In the genomic region with DNA sequence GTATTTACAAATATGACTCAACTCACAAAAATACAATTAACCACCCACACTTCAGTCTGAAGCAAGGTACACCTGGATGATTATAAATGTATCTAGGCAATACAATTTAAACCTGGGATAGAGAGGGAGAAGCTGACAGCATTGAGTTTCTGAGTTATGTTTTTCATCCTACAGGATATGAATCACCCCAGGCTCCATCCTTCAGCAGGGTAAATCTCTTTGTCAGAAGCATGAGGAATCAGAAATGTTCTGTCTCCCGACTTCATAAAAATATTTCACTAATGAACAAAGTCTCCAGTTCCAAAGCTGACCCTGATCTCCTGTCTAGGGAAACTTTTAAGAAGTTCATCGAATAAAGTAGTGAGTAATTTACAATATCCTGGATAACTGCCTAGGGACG, we compare ENCODE assay signal across 13 cellular contexts. TPM values are rescaled to one million over a fixed set of nuclear protein-coding genes. Genes with fewer than 3 reads are reported as not detected.
DNase-seq lines count a peak whose midpoint lies in the region; ATAC-seq and TF ChIP-seq lines count a peak whose summit lies in the region.
"Had no signal": no experiment of that assay in that cellular context is flagged by ENCODE, and none has a peak within 500 bp of the region (broad histone marks: within the 10 kb centered on the region; RNA-seq: fewer than 3 reads in every experiment).

No MANE protein-coding gene starts in this region.

- DNase-seq in NCI-H226 (peak; percentile 47), choroid plexus epithelial cell (ENCODE audit: low read depth) (peak; percentile 53), lung microvascular endothelial cell (ENCODE audit: low read depth in 2 of 2) (peak; percentile 67 to 92), NCI-H526 (lab: John Stamatoyannopoulos, UW) (no peak), DMS153 treated with DMSO at 0.1 percent for 48 hours (lab: John Stamatoyannopoulos, UW; ENCODE audit: unreplicated experiment) (no peak)
- no peak for DNase-seq in activated naive CD4-positive, alpha-beta T cell (lab: John Stamatoyannopoulos, UW)
- DNase-seq: activated T-cell treated with anti-CD3 and anti-CD28 coated beads, Interleukin-2, amount 50 U/mL, for 48 hours; DND-41; NCI-H2081; NCI-H748 treated with DMSO at 0.1 percent for 48 hours; substantia nigra had no signal

- no peaks in the 10 kb centered on the region for H3K27me3 ChIP-seq in BLaER1 treated with 17β-estradiol and CSF1 and Interleukin-3, amounts not matched to agents 10 nM and 100 nM

- H3K4me1 ChIP-seq in BLaER1 treated with 17β-estradiol and CSF1 and Interleukin-3, amounts not matched to agents 10 nM and 100 nM: peaks cover 25 to 72% (median 39%) of the 10 kb centered on the region in 10 experiments

- peak overlapping the region in 8 of 11 experiments; percentile 18 to 60 (median 36); a peak in 13 of 22 replicates for H3K4me2 ChIP-seq in BLaER1 treated with 17β-estradiol and CSF1 and Interleukin-3, amounts not matched to agents 10 nM and 100 nM

- H3K27ac ChIP-seq in BLaER1 treated with 17β-estradiol and CSF1 and Interleukin-3, amounts not matched to agents 10 nM and 100 nM: peak overlapping the region in 2 of 11 experiments; percentile 2 to 12; a peak in 2 of 22 replicates

- no peaks in the 10 kb centered on the region for H3K36me3 ChIP-seq in BLaER1 treated with 17β-estradiol and CSF1 and Interleukin-3, amounts not matched to agents 10 nM and 100 nM

- H3K9me3 ChIP-seq in BLaER1 treated with 17β-estradiol and CSF1 and Interleukin-3, amounts not matched to agents 10 nM and 100 nM (replicated peaks in 1 of 11): peaks cover 0 to 6% (median under 1%) of the 10 kb centered on the region in 11 experiments; a peak in 9 of 22 replicates

- H3K4me3 ChIP-seq in BLaER1 treated with 17β-estradiol and CSF1 and Interleukin-3, amounts not matched to agents 10 nM and 100 nM: no peak overlapping the region
- no peak overlapping the region for H3K4me3 ChIP-seq in choroid plexus epithelial cell (ENCODE audit: low read depth, low read length)

- no peak for ATAC-seq in HG03175 (IDR thresholded peaks at IDR 0.05; ENCODE audit: unreplicated experiment)

- H3K9ac ChIP-seq in BLaER1 treated with 17β-estradiol and CSF1 and Interleukin-3, amounts not matched to agents 10 nM and 100 nM: peak overlapping the region in 1 of 11 experiments; percentile 49; a peak in 2 of 22 replicates

- no peaks in the 10 kb centered on the region for H4K20me1 ChIP-seq in BLaER1 treated with 17β-estradiol and CSF1 and Interleukin-3, amounts not matched to agents 10 nM and 100 nM

- no peak for TF ChIP-seq CTCF in choroid plexus epithelial cell (conservative IDR thresholded peaks at IDR 0.05; ENCODE audit: low read depth, low read length)

RNA-seq across cellular contexts. Expression of a gene that starts 25.4 kb away (rescaled TPM):
- 36.6 and 73.2 TPM in 2 replicates for total RNA-seq in lung microvascular endothelial cell

Comparison
In these comparisons a context has a peak if more than half of its experiments do, and no peak if none do; other contexts are left out.
1. DNase-seq: peak in NCI-H226 (single experiment), choroid plexus epithelial cell (single experiment) and lung microvascular endothelial cell (2 of 2); none in activated naive CD4-positive, alpha-beta T cell (0 of 4), NCI-H526 (0 of 2) and DMS153 treated with DMSO at 0.1 percent for 48 hours (single experiment).